ENCODE assay signal across 8 cellular contexts in genomic region chr1:68111804-68112436, GRCh38.
A peak's percentile ranks its signal among the peaks of the same experiment; 100 is the strongest.
DNase-seq lines count a peak whose midpoint lies in the region; ATAC-seq, FAIRE-seq and TF ChIP-seq lines count a peak whose summit lies in the region.

No MANE protein-coding gene starts in this region.

- H3K36me3 ChIP-seq in GM23248 (ENCODE audit: low read depth) = no peaks in the 10 kb centered on the region
- no peaks in the 10 kb centered on the region for H3K36me3 ChIP-seq in thoracic aorta

- peaks cover 5% of the 10 kb centered on the region for H3K4me1 Mint-ChIP-seq in activated CD4-positive, alpha-beta memory T cell treated with anti-CD3 and anti-CD28 coated beads for 36 hours (ENCODE audit: low read depth)

- no peaks in the 10 kb centered on the region for H3K9me2 ChIP-seq in GM23248 (ENCODE audit: insufficient read depth)

- CTCF ChIA-PET in activated CD4-positive, alpha-beta memory T cell treated with anti-CD3 and anti-CD28 coated beads for 36 hours (lab: Charles Lee) = interaction anchor here (0.6 kb wide), 1 partner anchor 8 kb away, joined by 3 read pairs; no protein-coding TSS in a partner anchor

- H3K9me3 ChIP-seq in GM23248 (ENCODE audit: low read depth) = no peaks in the 10 kb centered on the region
- H3K9me3 ChIP-seq in thoracic aorta = no peaks in the 10 kb centered on the region

- no peaks in the 10 kb centered on the region for H3K36me3 Mint-ChIP-seq in activated CD4-positive, alpha-beta memory T cell treated with anti-CD3 and anti-CD28 coated beads for 36 hours

- peak overlapping the region; percentile 46; the same call in 1 of the 2 replicates for H2AFZ ChIP-seq in GM23248

- in situ Hi-C loops in GM23248 (cut with MboI) = no loop called here

- TF ChIP-seq CTCF in thoracic aorta (IDR thresholded peaks at IDR 0.05) = peak; percentile 61

- H3F3A ChIP-seq in GM23248 (ENCODE audit: insufficient read depth) = peaks cover 35% of the 10 kb centered on the region

- H3K4me3 ChIP-seq in GM23248 (no peak overlapping the region), thoracic aorta (no peak overlapping the region)

- POLR2A ChIA-PET in activated CD4-positive, alpha-beta memory T cell treated with anti-CD3 and anti-CD28 coated beads for 36 hours (lab: Charles Lee) = no interaction called here

- H3K27ac ChIP-seq in GM23248 = no peak overlapping the region
- no peak overlapping the region for H3K27ac ChIP-seq in thoracic aorta

- no peaks in the 10 kb centered on the region for H3K27me3 Mint-ChIP-seq in activated CD4-positive, alpha-beta memory T cell treated with anti-CD3 and anti-CD28 coated beads for 36 hours

- peak; percentile 92 for DNase-seq in GM23248
- DNase-seq in NCI-H526 treated with DMSO at 0.1 percent for 48 hours (lab: John Stamatoyannopoulos, UW) = peak; percentile 77
- peak; percentile 49 for DNase-seq in cerebellum (ENCODE audit: low spot score)
- DNase-seq in left kidney (ENCODE audit: low read depth, low spot score) = peak; percentile 86
- no peak for DNase-seq in thoracic aorta (ENCODE audit: low spot score)
- DNase-seq in activated CD4-positive, alpha-beta memory T cell treated with anti-CD3 and anti-CD28 coated beads for 36 hours = no peak

- H3K79me2 ChIP-seq in GM23248 (ENCODE audit: insufficient read depth) = no peaks in the 10 kb centered on the region

- H3K9ac ChIP-seq in GM23248 = 0 out of 2 replicates have a peak overlapping the region, but pooled peaks have one; percentile 11

- H3K27me3 ChIP-seq in GM23248 (replicated peaks; ENCODE audit: insufficient read depth) = no peaks in the 10 kb centered on the region
- H3K27me3 ChIP-seq in thoracic aorta (replicated peaks; ENCODE audit: insufficient read depth) = no peaks in the 10 kb centered on the region

- H3K4me1 ChIP-seq in GM23248 (ENCODE audit: insufficient read depth) = peaks cover 22% of the 10 kb centered on the region
- peaks cover 6 to 34% of the 10 kb centered on the region in 2 donors for H3K4me1 ChIP-seq in thoracic aorta (ENCODE audit: control insufficient read depth in 1 of 2, low read depth in 2 of 2)

- H3K4me2 ChIP-seq in GM23248 (ENCODE audit: unreplicated experiment) = peak overlapping the region; percentile 3

- no peaks in the 10 kb centered on the region for H3K9me3 Mint-ChIP-seq in activated CD4-positive, alpha-beta memory T cell treated with anti-CD3 and anti-CD28 coated beads for 36 hours

- H3K27ac Mint-ChIP-seq in activated CD4-positive, alpha-beta memory T cell treated with anti-CD3 and anti-CD28 coated beads for 36 hours = no peak overlapping the region

- H4K20me1 ChIP-seq in GM23248 (ENCODE audit: insufficient read depth) = no peaks in the 10 kb centered on the region

- intact Hi-C loops in activated CD4-positive, alpha-beta memory T cell treated with anti-CD3 and anti-CD28 coated beads for 36 hours (cut with micrococcal nuclease) = loop anchor here (5.0 kb wide), 1 partner anchor 260 kb away; no protein-coding TSS in a partner anchor

- WGBS in GM23248 (ENCODE audit: low coverage in 1 of 2, low lambda C conversion rate in 2 of 2, missing lambda C conversion rate in 2 of 2), 2 experiments = 23 to 26% methylated on average over 5 of the region's 5 CpGs

- no peak overlapping the region for H3K4me3 Mint-ChIP-seq in activated CD4-positive, alpha-beta memory T cell treated with anti-CD3 and anti-CD28 coated beads for 36 hours

- FAIRE-seq in A204.1 (lab: Jason Lieb, UNC) = peak; percentile 96

- ATAC-seq in thoracic aorta (ENCODE audit: insufficient number of reproducible peaks, low FRiP score, low read depth) = peak; percentile 82
- ATAC-seq in GM19452 (IDR thresholded peaks at IDR 0.05; ENCODE audit: unreplicated experiment) = no peak

Comparison
In these comparisons a context has a peak if more than half of its experiments do, and no peak if none do; other contexts are left out.
1. DNase-seq: peak in GM23248 (single experiment), NCI-H526 treated with DMSO at 0.1 percent for 48 hours (single experiment), cerebellum (single experiment) and left kidney (single experiment); none in thoracic aorta (single experiment) and activated CD4-positive, alpha-beta memory T cell treated with anti-CD3 and anti-CD28 coated beads for 36 hours (single experiment).